Comparison of ENCODE assay signal across 16 cellular contexts in the genomic region with DNA sequence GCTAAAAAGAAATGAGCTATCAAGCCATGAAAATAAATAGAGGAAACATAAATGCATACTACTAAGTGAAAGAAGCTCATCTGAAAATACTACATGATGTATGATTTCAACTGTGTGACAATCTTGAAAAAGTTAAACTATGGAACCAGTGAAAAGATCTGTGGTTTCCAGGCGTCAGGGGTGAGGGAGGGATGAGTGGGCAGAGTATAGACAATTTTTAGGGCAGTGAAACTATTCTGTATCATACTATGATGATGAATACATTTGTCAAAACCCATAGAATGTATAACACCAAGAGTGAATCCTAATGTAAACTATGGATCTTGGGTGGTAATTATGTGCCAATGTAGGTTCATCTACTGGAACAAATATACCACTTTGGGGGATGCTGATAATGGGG.
"Had no signal": no experiment of that assay in that cellular context is flagged by ENCODE, and none has a peak within 500 bp of the region (broad histone marks: within the 10 kb centered on the region; RNA-seq: fewer than 3 reads in every experiment).

No MANE protein-coding gene starts in this region.

- H3K36me3 ChIP-seq: suprapubic skin, vagina had no signal

- H3K27ac ChIP-seq: dorsolateral prefrontal cortex, suprapubic skin, vagina had no signal

- H3K27ac Mint-ChIP-seq: activated naive CD8-positive, alpha-beta T cell treated with anti-CD3 and anti-CD28 coated beads, Interleukin-2, amount 10 ng/mL, durations not matched to agents 7 days and 5 days; brain; memory B cell; WTC11 had no signal

- H3K4me1 ChIP-seq: suprapubic skin, vagina had no signal

- H3K4me1 Mint-ChIP-seq: activated naive CD8-positive, alpha-beta T cell treated with anti-CD3 and anti-CD28 coated beads, Interleukin-2, amount 10 ng/mL, durations not matched to agents 7 days and 5 days; memory B cell; naive B cell; neural crest cell; WTC11 had no signal

- H3K36me3 Mint-ChIP-seq: activated naive CD8-positive, alpha-beta T cell treated with anti-CD3 and anti-CD28 coated beads, Interleukin-2, amount 10 ng/mL, durations not matched to agents 7 days and 5 days; brain; memory B cell; naive B cell; WTC11 had no signal

- H3K27me3 ChIP-seq: dorsolateral prefrontal cortex, suprapubic skin, vagina had no signal

- H3K9me3 Mint-ChIP-seq: activated naive CD8-positive, alpha-beta T cell treated with anti-CD3 and anti-CD28 coated beads, Interleukin-2, amount 10 ng/mL, durations not matched to agents 7 days and 5 days; brain; memory B cell; naive B cell; neural crest cell; WTC11 had no signal

- H3K4me3 ChIP-seq: dorsolateral prefrontal cortex, suprapubic skin, vagina had no signal

- H3K9me3 ChIP-seq: suprapubic skin, vagina had no signal

- DNase-seq: activated CD8-positive, alpha-beta memory T cell treated with anti-CD3 and anti-CD28 coated beads for 24 hours; activated CD8-positive, alpha-beta memory T cell treated with anti-CD3 and anti-CD28 coated beads, Interleukin-2, amount 50 U/mL, for 48 hours; activated naive CD8-positive, alpha-beta T cell treated with anti-CD3 and anti-CD28 coated beads, Interleukin-2, amount 10 ng/mL, durations not matched to agents 7 days and 5 days; central memory CD4-positive, alpha-beta T cell; dorsolateral prefrontal cortex; left ventricle myocardium superior; naive B cell; stimulated activated CD8-positive, alpha-beta memory T cell treated with anti-CD3 and anti-CD28 coated beads, Interleukin-4, amount 100 ng/mL, for 48 hours; stimulated activated naive CD4-positive, alpha-beta T cell treated with Interleukin-2 at 50 U/mL for 16 hours; trophoblast cell had no signal

- H3K4me3 Mint-ChIP-seq: activated naive CD8-positive, alpha-beta T cell treated with anti-CD3 and anti-CD28 coated beads, Interleukin-2, amount 10 ng/mL, durations not matched to agents 7 days and 5 days; brain; memory B cell; naive B cell; neural crest cell; WTC11 had no signal
